Comparison of ENCODE assay signal across 12 cellular contexts in genomic region chr13:109155301-109155761, GRCh38.
A peak's percentile ranks its signal among the peaks of the same experiment; 100 is the strongest.
DNase-seq lines count a peak whose midpoint lies in the region; ATAC-seq and TF ChIP-seq lines count a peak whose summit lies in the region.
"Had no signal": no experiment of that assay in that cellular context is flagged by ENCODE, and none has a peak within 500 bp of the region (broad histone marks: within the 10 kb centered on the region; RNA-seq: fewer than 3 reads in every experiment).

No MANE protein-coding gene starts in this region.

- no peak for TF ChIP-seq CTCF in tibial artery (IDR thresholded peaks at IDR 0.05)

- intact Hi-C loops in tibial artery (cut with DNase I; ENCODE audit: low total_unique reads) = no loop called here

- H3K9me3 ChIP-seq in tibial artery = no peaks in the 10 kb centered on the region

- ATAC-seq in HG03095 (IDR thresholded peaks at IDR 0.05; ENCODE audit: unreplicated experiment) = no peak
- ATAC-seq: HepG2 had no signal

- peak; percentile 84 for DNase-seq in HS-27A (ENCODE audit: low read depth)
- DNase-seq in astrocyte of the hippocampus (ENCODE audit: low read depth, low spot score) = peak; percentile 61
- DNase-seq in kidney tubule cell (ENCODE audit: low spot score) = peak; percentile 80
- no peak for DNase-seq in tibial artery
- no peak for DNase-seq in erythroblast (lab: John Stamatoyannopoulos, UW)
- no peak for DNase-seq in DMS 273 (lab: John Stamatoyannopoulos, UW; ENCODE audit: unreplicated experiment)
- DNase-seq: cortex of kidney, DMS53, NCI-H1694, WERI-Rb-1 had no signal

- peak overlapping the region in 1 of 2 donors; percentile 22 for H3K4me3 ChIP-seq in tibial artery

- no peaks in the 10 kb centered on the region for H3K36me3 ChIP-seq in tibial artery
- H3K36me3 ChIP-seq: WERI-Rb-1 had no signal

- H3K27ac ChIP-seq in tibial artery = peak overlapping the region; percentile 68 to 78
- H3K27ac ChIP-seq: WERI-Rb-1 had no signal

- H3K27me3 ChIP-seq in tibial artery = no peaks in the 10 kb centered on the region

- TF ChIP-seq POLR2A in erythroblast (IDR thresholded peaks at IDR 0.05; ENCODE audit: low read length) = no peak

- H3K4me1 ChIP-seq in tibial artery = peaks cover 0 to 50% (median 11%) of the 10 kb centered on the region in 4 donors

Comparison
In these comparisons a context has a peak if more than half of its experiments do, and no peak if none do; other contexts are left out.
1. DNase-seq: peak in HS-27A (single experiment), astrocyte of the hippocampus (single experiment) and kidney tubule cell (single experiment); none in tibial artery (0 of 2), erythroblast (0 of 2) and DMS 273 (single experiment).